1 cellular context compared by ENCODE assay signal in genomic region chr4:147102596-147102995, GRCh38.
TF ChIP-seq lines count a peak whose summit lies in the region.

No MANE protein-coding gene starts in this region.

TF ChIP-seq in IMR-90, 13 proteins besides CTCF, POLR2A, EP300 and RAD21 (continued from another document):
- TF ChIP-seq ELK1 (IDR thresholded peaks at IDR 0.05; ENCODE audit: borderline replicate concordance, low read depth, low read length) (no peak), FOS (IDR thresholded peaks at IDR 0.05; ENCODE audit: low read depth, low read length) (no peak), MXI1 (IDR thresholded peaks at IDR 0.05; ENCODE audit: borderline replicate concordance, low read depth, low read length) (no peak), SMC3 (IDR thresholded peaks at IDR 0.05; ENCODE audit: low read depth, low read length) (no peak)
TF ChIP-seq in IMR-90: peak in this region for 0.
